In genomic region chr2:57119141-57119540, GRCh38 we compare ENCODE assay signal across 9 cellular contexts.
"Had no signal": no experiment of that assay in that cellular context is flagged by ENCODE, and none has a peak within 500 bp of the region (broad histone marks: within the 10 kb centered on the region; RNA-seq: fewer than 3 reads in every experiment).

No MANE protein-coding gene starts in this region.

- H3K4me2 ChIP-seq: GM23338 had no signal

- H3K9ac ChIP-seq: GM23248 had no signal

- H2AFZ ChIP-seq: GM23248, GM23338 had no signal

- H3K9me3 ChIP-seq: HAP-1 had no signal

- H3K27ac ChIP-seq: GM23248 had no signal

- ATAC-seq: GM23338, HCT116 had no signal

- H3K4me3 ChIP-seq: GM23248, GM23338, HAP-1 had no signal

- H3K36me3 ChIP-seq: HAP-1 had no signal

- DNase-seq: GM23248, GOT3, H7, H9, HCEC 1CT, HFFc6 had no signal

- H3K4me1 ChIP-seq: HAP-1 had no signal
